11 cellular contexts compared by ENCODE assay signal in genomic region chr6:168713839-168714238, GRCh38.
A peak's percentile ranks its signal among the peaks of the same experiment; 100 is the strongest.
DNase-seq lines count a peak whose midpoint lies in the region; ATAC-seq and TF ChIP-seq lines count a peak whose summit lies in the region.
"Had no signal": no experiment of that assay in that cellular context is flagged by ENCODE, and none has a peak within 500 bp of the region (broad histone marks: within the 10 kb centered on the region; RNA-seq: fewer than 3 reads in every experiment).

No MANE protein-coding gene starts in this region.

- H3K79me1 ChIP-seq in mesendoderm (ENCODE audit: low read length), result no peaks in the 10 kb centered on the region

- no peak overlapping the region for H3K9ac ChIP-seq in mesendoderm (ENCODE audit: low read length)

- H3K36me3 Mint-ChIP-seq in Caco-2 (ENCODE audit: insufficient read depth, unreplicated experiment), result no peaks in the 10 kb centered on the region
- no peaks in the 10 kb centered on the region for H3K36me3 Mint-ChIP-seq in activated naive CD8-positive, alpha-beta T cell treated with anti-CD3 and anti-CD28 coated beads for 36 hours
- H3K36me3 Mint-ChIP-seq: memory B cell; stimulated activated effector memory CD8-positive, alpha-beta T cell treated with anti-CD3 and anti-CD28 coated beads, Interleukin-12 subunit alpha, Interleukin-12 subunit beta, amount 100 ng/mL, for 72 hours had no signal

- H3K56ac ChIP-seq in mesendoderm (ENCODE audit: low read length), result no peak overlapping the region

- H3K9me3 ChIP-seq in Caco-2 (no peaks in the 10 kb centered on the region), body of pancreas (no peaks in the 10 kb centered on the region)

- H3K27me3 Mint-ChIP-seq in Caco-2 (ENCODE audit: insufficient read depth, unreplicated experiment), result no peaks in the 10 kb centered on the region
- peaks cover 6% of the 10 kb centered on the region for H3K27me3 Mint-ChIP-seq in activated naive CD8-positive, alpha-beta T cell treated with anti-CD3 and anti-CD28 coated beads for 36 hours

- no peak overlapping the region for H2AK5ac ChIP-seq in mesendoderm (ENCODE audit: low read length)

- no peaks in the 10 kb centered on the region for H3K9me3 Mint-ChIP-seq in Caco-2 (ENCODE audit: unreplicated experiment)
- no peaks in the 10 kb centered on the region for H3K9me3 Mint-ChIP-seq in activated naive CD8-positive, alpha-beta T cell treated with anti-CD3 and anti-CD28 coated beads for 36 hours
- H3K9me3 Mint-ChIP-seq: memory B cell; stimulated activated effector memory CD8-positive, alpha-beta T cell treated with anti-CD3 and anti-CD28 coated beads, Interleukin-12 subunit alpha, Interleukin-12 subunit beta, amount 100 ng/mL, for 72 hours had no signal

- BruUV-seq in Caco-2 (replicated peaks; lab: Mats Ljungman, UMichigan), result no TSS peak

- H3K4me1 Mint-ChIP-seq in Caco-2 (ENCODE audit: low read depth, unreplicated experiment), result no peaks in the 10 kb centered on the region
- no peaks in the 10 kb centered on the region for H3K4me1 Mint-ChIP-seq in activated naive CD8-positive, alpha-beta T cell treated with anti-CD3 and anti-CD28 coated beads for 36 hours
- H3K4me1 Mint-ChIP-seq: memory B cell; stimulated activated effector memory CD8-positive, alpha-beta T cell treated with anti-CD3 and anti-CD28 coated beads, Interleukin-12 subunit alpha, Interleukin-12 subunit beta, amount 100 ng/mL, for 72 hours had no signal

- no peak overlapping the region for H4K5ac ChIP-seq in mesendoderm (ENCODE audit: low read length)

- H3K4me1 ChIP-seq in Caco-2 (no peaks in the 10 kb centered on the region), body of pancreas (no peaks in the 10 kb centered on the region), mesendoderm (ENCODE audit: control insufficient read depth, low read depth, low read length) (no peaks in the 10 kb centered on the region)

- H3K23ac ChIP-seq in mesendoderm (ENCODE audit: low read length), result no peak overlapping the region

- H3K27ac ChIP-seq in body of pancreas, result no peak overlapping the region
- no peak overlapping the region for H3K27ac ChIP-seq in mesendoderm (ENCODE audit: low read depth, low read length)

- TF ChIP-seq CTCF in Caco-2 (IDR thresholded peaks at IDR 0.05; ENCODE audit: insufficient read depth in 1 of 2, low read depth in 1 of 2, low read length in 1 of 2, severe bottlenecking in 1 of 2, unreplicated experiment in 1 of 2), result peak; percentile 49 to 57
- peak; percentile 19 to 55 (median 45) for TF ChIP-seq CTCF in body of pancreas (IDR thresholded peaks at IDR 0.05)

- no peak overlapping the region for H3K4me2 ChIP-seq in mesendoderm (ENCODE audit: low read length)

- H3K79me2 ChIP-seq in mesendoderm (ENCODE audit: control insufficient read depth, insufficient read depth, low read length), result no peaks in the 10 kb centered on the region

- DNase-seq in Caco-2 (peak; percentile 62 to 69), HK-2 (ENCODE audit: unreplicated experiment) (peak; percentile 4), body of pancreas (peak; percentile 43 to 67 (median 53)), mesendoderm (peak; percentile 56), NCI-H2171 treated with DMSO at 0.1 percent for 48 hours (lab: John Stamatoyannopoulos, UW) (no peak), inferior parietal cortex (ENCODE audit: extremely low spot score) (no peak)
- no peak for DNase-seq in activated naive CD8-positive, alpha-beta T cell treated with anti-CD3 and anti-CD28 coated beads for 36 hours

- TF ChIP-seq POLR2A in body of pancreas (IDR thresholded peaks at IDR 0.05), result no peak

- H3K36me3 ChIP-seq in Caco-2 (ENCODE audit: control insufficient read depth, insufficient read depth, low read length) (no peaks in the 10 kb centered on the region), body of pancreas (replicated peaks in 1 of 2; ENCODE audit: insufficient read depth in 1 of 2, low read depth in 2 of 2) (no peaks in the 10 kb centered on the region), mesendoderm (ENCODE audit: control insufficient read depth, insufficient read depth, low read length) (no peaks in the 10 kb centered on the region)

- H3K4ac ChIP-seq in mesendoderm (ENCODE audit: low read depth, low read length), result no peak overlapping the region

- H3K27ac Mint-ChIP-seq in Caco-2 (ENCODE audit: unreplicated experiment), result no peak overlapping the region
- no peak overlapping the region for H3K27ac Mint-ChIP-seq in activated naive CD8-positive, alpha-beta T cell treated with anti-CD3 and anti-CD28 coated beads for 36 hours
- H3K27ac Mint-ChIP-seq: memory B cell; stimulated activated effector memory CD8-positive, alpha-beta T cell treated with anti-CD3 and anti-CD28 coated beads, Interleukin-12 subunit alpha, Interleukin-12 subunit beta, amount 100 ng/mL, for 72 hours had no signal

- H3K18ac ChIP-seq in mesendoderm (ENCODE audit: low read length), result no peak overlapping the region

- H4K8ac ChIP-seq in mesendoderm (ENCODE audit: low read depth, low read length), result no peak overlapping the region

- H3K27me3 ChIP-seq in Caco-2 (replicated peaks; ENCODE audit: control insufficient read depth, insufficient read depth, low read length) (no peaks in the 10 kb centered on the region), body of pancreas (no peaks in the 10 kb centered on the region), mesendoderm (ENCODE audit: insufficient read depth, low read length, poor library complexity) (no peaks in the 10 kb centered on the region)

- intact Hi-C loops in Caco-2 (cut with micrococcal nuclease; ENCODE audit: unreplicated experiment) (loop anchor here (5.0 kb wide), 2 partner anchors 97 to 262 kb away; no protein-coding TSS in a partner anchor), body of pancreas (cut with DNase I) (no loop called here)

- H3K4me3 ChIP-seq in Caco-2 (ENCODE audit: low read depth, low read length) (no peak overlapping the region), body of pancreas (no peak overlapping the region), mesendoderm (ENCODE audit: low read length) (no peak overlapping the region)

- ATAC-seq in body of pancreas (peak; percentile 59), GM19467 (IDR thresholded peaks at IDR 0.05; ENCODE audit: unreplicated experiment) (no peak)
- ATAC-seq: activated CD4-positive, CD25-positive, alpha-beta regulatory T cell treated with anti-CD3 and anti-CD28 coated beads, Interleukin-2, amount 50 U/mL, for 24 hours; stimulated activated effector memory CD8-positive, alpha-beta T cell treated with anti-CD3 and anti-CD28 coated beads, Interleukin-12 subunit alpha, Interleukin-12 subunit beta, amount 100 ng/mL, for 72 hours had no signal

- H2BK5ac ChIP-seq in mesendoderm (ENCODE audit: low read length), result no peak overlapping the region

- 32 to 43% methylated on average over 1 to 3 of the region's 3 CpGs for WGBS in body of pancreas, 2 donors
- no CpG with 5 or more reads among the region's 3 CpGs for WGBS in mesendoderm (ENCODE audit: extremely low coverage, insufficient coverage, low lambda C conversion rate)

- CTCF ChIA-PET in Caco-2 (lab: Charles Lee), result interaction anchor here (0.6 to 1.1 kb wide), 3 partner anchors 17 to 96 kb away, joined by 3 read pairs; no protein-coding TSS in a partner anchor

- no peak overlapping the region for H3K4me3 Mint-ChIP-seq in Caco-2 (ENCODE audit: unreplicated experiment)
- no peak overlapping the region for H3K4me3 Mint-ChIP-seq in activated naive CD8-positive, alpha-beta T cell treated with anti-CD3 and anti-CD28 coated beads for 36 hours
- H3K4me3 Mint-ChIP-seq: memory B cell; stimulated activated effector memory CD8-positive, alpha-beta T cell treated with anti-CD3 and anti-CD28 coated beads, Interleukin-12 subunit alpha, Interleukin-12 subunit beta, amount 100 ng/mL, for 72 hours had no signal

- POLR2A ChIA-PET in Caco-2 (lab: Charles Lee), result no interaction called here

- H2BK120ac ChIP-seq in mesendoderm (ENCODE audit: low read depth, low read length), result no peak overlapping the region

- no peak overlapping the region for H2BK15ac ChIP-seq in mesendoderm (replicated peaks; ENCODE audit: low read depth)

Comparison
In these comparisons a context has a peak if more than half of its experiments do, and no peak if none do; other contexts are left out.
1. DNase-seq: peak in Caco-2 (2 of 2), HK-2 (single experiment), body of pancreas (4 of 4) and mesendoderm (single experiment); none in activated naive CD8-positive, alpha-beta T cell treated with anti-CD3 and anti-CD28 coated beads for 36 hours (single experiment), NCI-H2171 treated with DMSO at 0.1 percent for 48 hours (single experiment) and inferior parietal cortex (single experiment).